Comparison of ENCODE assay signal across 8 cellular contexts in the genomic region with DNA sequence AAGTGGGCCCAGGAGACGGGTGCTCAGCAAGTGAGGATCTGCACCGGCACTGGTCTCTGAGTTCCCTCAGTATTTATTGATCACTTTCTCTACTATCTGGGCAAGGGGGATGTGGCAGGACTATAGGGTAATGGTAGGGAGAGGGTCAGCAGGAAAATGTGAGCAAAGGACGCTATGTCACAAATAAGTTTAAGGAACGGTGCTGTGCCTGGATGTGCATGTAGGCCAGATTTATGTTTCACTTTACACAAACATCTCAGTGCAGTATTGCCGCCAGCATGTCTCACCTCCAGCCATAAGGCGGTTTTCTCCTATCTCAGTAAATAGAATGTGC. TPM values are rescaled to one million over a fixed set of nuclear protein-coding genes. Genes with fewer than 3 reads are reported as not detected.
A peak's percentile ranks its signal among the peaks of the same experiment; 100 is the strongest.
DNase-seq lines count a peak whose midpoint lies in the region; ATAC-seq and TF ChIP-seq lines count a peak whose summit lies in the region.
"Not testable (repeated sequence)": the region's sequence is repeated elsewhere in the genome, so short reads cannot be mapped to it uniquely, and the experiment has no call there.

No MANE protein-coding gene starts in this region.

- not testable (repeated sequence) for H3K9me3 Mint-ChIP-seq in CD8-positive, alpha-beta memory T cell; activated CD4-positive, alpha-beta T cell treated with anti-CD3 and anti-CD28 coated beads for 36 hours (ENCODE audit: low read depth); activated naive CD8-positive, alpha-beta T cell treated with anti-CD3 and anti-CD28 coated beads, Interleukin-2, amount 50 U/mL, for 24 hours; endothelial cell (ENCODE audit: unreplicated experiment); memory B cell

- peak overlapping the region; percentile 76 for H3K9ac ChIP-seq in Loucy (ENCODE audit: low read depth, low read length, poor library complexity, severe bottlenecking)
- H3K9ac ChIP-seq in neuronal stem cell (ENCODE audit: low read depth, low read length, poor library complexity) = not testable (repeated sequence)

- peak overlapping the region; percentile 96 for H3K4me2 ChIP-seq in Loucy (ENCODE audit: low read depth, low read length, poor library complexity, severe bottlenecking)
- not testable (repeated sequence) for H3K4me2 ChIP-seq in neuronal stem cell (ENCODE audit: insufficient read depth, low read length, poor library complexity, severe bottlenecking)

- not testable (repeated sequence) for H4K91ac ChIP-seq in neuronal stem cell (ENCODE audit: low read depth, low read length, poor library complexity)

- not testable (repeated sequence) for TF ChIP-seq CTCF in Loucy (conservative IDR thresholded peaks at IDR 0.05; ENCODE audit: low read length); endothelial cell (IDR thresholded peaks at IDR 0.05; ENCODE audit: unreplicated experiment)

- H3K36me3 Mint-ChIP-seq in CD8-positive, alpha-beta memory T cell = peaks cover 0 to 17% (median 2%) of the 10 kb centered on the region in 3 donors
- H3K36me3 Mint-ChIP-seq in activated CD4-positive, alpha-beta T cell treated with anti-CD3 and anti-CD28 coated beads for 36 hours (ENCODE audit: low read depth); activated naive CD8-positive, alpha-beta T cell treated with anti-CD3 and anti-CD28 coated beads, Interleukin-2, amount 50 U/mL, for 24 hours (ENCODE audit: low read depth); endothelial cell (ENCODE audit: low read depth, unreplicated experiment); memory B cell: not testable (repeated sequence)

- not testable (repeated sequence) for H3K27me3 Mint-ChIP-seq in CD8-positive, alpha-beta memory T cell; activated CD4-positive, alpha-beta T cell treated with anti-CD3 and anti-CD28 coated beads for 36 hours; activated naive CD8-positive, alpha-beta T cell treated with anti-CD3 and anti-CD28 coated beads, Interleukin-2, amount 50 U/mL, for 24 hours; endothelial cell (ENCODE audit: unreplicated experiment); memory B cell

- H2BK15ac ChIP-seq in neuronal stem cell (ENCODE audit: low read length) = not testable (repeated sequence)

- not testable (repeated sequence) for H3K79me2 ChIP-seq in Loucy (ENCODE audit: insufficient read depth, low read length)

- not testable (repeated sequence) for H3K9me3 ChIP-seq in CD8-positive, alpha-beta memory T cell (ENCODE audit: low read length); Loucy (ENCODE audit: insufficient read depth, low read depth, low read length); neuronal stem cell (replicated peaks in 1 of 2; ENCODE audit: control insufficient read depth in 2 of 2, insufficient read depth in 1 of 2, low read depth in 1 of 2, low read length in 2 of 2); thymus (ENCODE audit: control insufficient read depth)

- not testable (repeated sequence) for H3K18ac ChIP-seq in neuronal stem cell (ENCODE audit: low read length)

- not testable (repeated sequence) for H2AK5ac ChIP-seq in neuronal stem cell (ENCODE audit: low read depth, low read length)

- ATAC-seq in activated CD4-positive, alpha-beta T cell treated with anti-CD3 and anti-CD28 coated beads for 36 hours; activated naive CD8-positive, alpha-beta T cell treated with anti-CD3 and anti-CD28 coated beads, Interleukin-2, amount 50 U/mL, for 24 hours; memory B cell (ENCODE audit: low read depth): not testable (repeated sequence)

- H3K9me2 ChIP-seq in Loucy (replicated peaks; ENCODE audit: low read depth, low read length) = not testable (repeated sequence)

- H3K79me1 ChIP-seq in neuronal stem cell (ENCODE audit: low read depth, low read length) = not testable (repeated sequence)

- peak overlapping the region in 7 of 8 donors; percentile 57 to 99 (median 97) for H3K27ac Mint-ChIP-seq in CD8-positive, alpha-beta memory T cell
- peak overlapping the region; percentile 98 for H3K27ac Mint-ChIP-seq in activated CD4-positive, alpha-beta T cell treated with anti-CD3 and anti-CD28 coated beads for 36 hours
- peak overlapping the region; percentile 5 for H3K27ac Mint-ChIP-seq in activated naive CD8-positive, alpha-beta T cell treated with anti-CD3 and anti-CD28 coated beads, Interleukin-2, amount 50 U/mL, for 24 hours
- H3K27ac Mint-ChIP-seq in endothelial cell (ENCODE audit: unreplicated experiment) = peak overlapping the region; percentile 10
- H3K27ac Mint-ChIP-seq in memory B cell = not testable (repeated sequence)

- not testable (repeated sequence) for H2BK120ac ChIP-seq in neuronal stem cell (ENCODE audit: low read depth, low read length)

- peaks cover 16% of the 10 kb centered on the region for H3K4me1 ChIP-seq in CD8-positive, alpha-beta memory T cell (ENCODE audit: insufficient read depth, low read length)
- peaks cover 12% of the 10 kb centered on the region for H3K4me1 ChIP-seq in Loucy (ENCODE audit: insufficient read depth, low read length, poor library complexity, severe bottlenecking)
- H3K4me1 ChIP-seq in neuronal stem cell (ENCODE audit: control insufficient read depth in 2 of 2, insufficient read depth in 1 of 2, low read depth in 1 of 2, low read length in 2 of 2); thymus (ENCODE audit: control insufficient read depth, insufficient read depth, low read length): not testable (repeated sequence)

- H3F3A ChIP-seq in Loucy (ENCODE audit: low read depth) = not testable (repeated sequence)

- DNase-seq in CD8-positive, alpha-beta memory T cell; activated CD4-positive, alpha-beta T cell treated with anti-CD3 and anti-CD28 coated beads for 36 hours; activated naive CD8-positive, alpha-beta T cell treated with anti-CD3 and anti-CD28 coated beads, Interleukin-2, amount 50 U/mL, for 24 hours; endothelial cell (ENCODE audit: low spot score); memory B cell (ENCODE audit: low spot score in 2 of 2); neuronal stem cell (ENCODE audit: low spot score): not testable (repeated sequence)

- not testable (repeated sequence) for H4K20me1 ChIP-seq in Loucy (ENCODE audit: insufficient read depth, low read length, poor library complexity, severe bottlenecking)

- not testable (repeated sequence) for H4K8ac ChIP-seq in neuronal stem cell (ENCODE audit: low read depth, low read length)

- peak overlapping the region in 6 of 7 donors; percentile 7 to 87 (median 55) for H3K4me3 Mint-ChIP-seq in CD8-positive, alpha-beta memory T cell
- H3K4me3 Mint-ChIP-seq in activated CD4-positive, alpha-beta T cell treated with anti-CD3 and anti-CD28 coated beads for 36 hours = peak overlapping the region; percentile 84
- not testable (repeated sequence) for H3K4me3 Mint-ChIP-seq in activated naive CD8-positive, alpha-beta T cell treated with anti-CD3 and anti-CD28 coated beads, Interleukin-2, amount 50 U/mL, for 24 hours
- H3K4me3 Mint-ChIP-seq in endothelial cell (ENCODE audit: unreplicated experiment) = peak overlapping the region; percentile 91
- peak overlapping the region; percentile 49 for H3K4me3 Mint-ChIP-seq in memory B cell

- not testable (repeated sequence) for H3K23ac ChIP-seq in neuronal stem cell (ENCODE audit: low read depth, low read length, poor library complexity)

- not testable (repeated sequence) for H3K27me3 ChIP-seq in CD8-positive, alpha-beta memory T cell (ENCODE audit: insufficient read depth, low read length, poor library complexity, severe bottlenecking); Loucy (ENCODE audit: insufficient read depth, low read length, poor library complexity, severe bottlenecking); neuronal stem cell (ENCODE audit: control insufficient read depth in 3 of 3, insufficient read depth in 3 of 3, low read depth in 1 of 3, low read length in 3 of 3); thymus (ENCODE audit: control insufficient read depth, insufficient read depth)

- not testable (repeated sequence) for H2BK5ac ChIP-seq in neuronal stem cell (ENCODE audit: low read length)

- not testable (repeated sequence) for H3K4me3 ChIP-seq in CD8-positive, alpha-beta memory T cell (ENCODE audit: low read length); Loucy (ENCODE audit: low read length, poor library complexity, severe bottlenecking); thymus (ENCODE audit: low read length)
- peak overlapping the region in 1 of 2 donors; percentile 58 for H3K4me3 ChIP-seq in neuronal stem cell (ENCODE audit: low read length in 2 of 2)

- no CpG with 5 or more reads among the region's 6 CpGs for WGBS in neuronal stem cell (ENCODE audit: extremely low coverage in 2 of 2, insufficient read length in 2 of 2, insufficient replicate concordance in 1 of 2), 2 donors
- 98% methylated on average over 6 of the region's 6 CpGs for WGBS in thymus

- H3K4ac ChIP-seq in neuronal stem cell (ENCODE audit: low read length) = not testable (repeated sequence)

- intact Hi-C loops in activated CD4-positive, alpha-beta T cell treated with anti-CD3 and anti-CD28 coated beads for 36 hours (cut with DNase I, micrococcal nuclease) = loop anchor here (2.0 kb wide), 3 partner anchors 43 to 1191 kb away; a partner anchor contains a TSS

- not testable (repeated sequence) for H3K36me3 ChIP-seq in CD8-positive, alpha-beta memory T cell (ENCODE audit: insufficient read depth, low read length); Loucy (ENCODE audit: insufficient read depth, low read length); neuronal stem cell (replicated peaks in 1 of 2; ENCODE audit: control insufficient read depth in 2 of 2, insufficient read depth in 2 of 2, low read length in 2 of 2); thymus (ENCODE audit: control insufficient read depth, insufficient read depth)

- CTCF ChIA-PET in CD8-positive, alpha-beta memory T cell (lab: Charles Lee); activated CD4-positive, alpha-beta T cell treated with anti-CD3 and anti-CD28 coated beads for 36 hours (lab: Charles Lee): not testable (repeated sequence)

- not testable (repeated sequence) for H2BK12ac ChIP-seq in neuronal stem cell (ENCODE audit: low read length)

- not testable (repeated sequence) for H3K27ac ChIP-seq in CD8-positive, alpha-beta memory T cell (ENCODE audit: low read depth, low read length)
- H3K27ac ChIP-seq in neuronal stem cell (replicated peaks; ENCODE audit: low read length) (peak overlapping the region; percentile 28), thymus (ENCODE audit: low read depth) (peak overlapping the region; percentile 25)

- H3K4me1 Mint-ChIP-seq in CD8-positive, alpha-beta memory T cell = peaks cover 21 to 32% (median 23%) of the 10 kb centered on the region in 3 donors
- peaks cover 22% of the 10 kb centered on the region for H3K4me1 Mint-ChIP-seq in activated CD4-positive, alpha-beta T cell treated with anti-CD3 and anti-CD28 coated beads for 36 hours
- H3K4me1 Mint-ChIP-seq in activated naive CD8-positive, alpha-beta T cell treated with anti-CD3 and anti-CD28 coated beads, Interleukin-2, amount 50 U/mL, for 24 hours = peaks cover 21% of the 10 kb centered on the region
- H3K4me1 Mint-ChIP-seq in endothelial cell (ENCODE audit: unreplicated experiment) = peaks cover 17% of the 10 kb centered on the region
- H3K4me1 Mint-ChIP-seq in memory B cell = not testable (repeated sequence)

- H2AFZ ChIP-seq in Loucy (ENCODE audit: low read length) = not testable (repeated sequence)
- peak overlapping the region; percentile 59 for H2AFZ ChIP-seq in neuronal stem cell (ENCODE audit: low read length)

- not testable (repeated sequence) for H3K14ac ChIP-seq in neuronal stem cell (ENCODE audit: low read length)

- POLR2A ChIA-PET in CD8-positive, alpha-beta memory T cell (lab: Charles Lee); activated CD4-positive, alpha-beta T cell treated with anti-CD3 and anti-CD28 coated beads for 36 hours (lab: Charles Lee): not testable (repeated sequence)

RNA-seq across cellular contexts. Expression of a gene that starts 15.6 kb away (rescaled TPM):
- 1 to 10 TPM; 5.1 to 5.9 TPM for total RNA-seq in CD8-positive, alpha-beta memory T cell
- polyA plus RNA-seq in CD8-positive, alpha-beta memory T cell = 7.5 TPM
- 1 to 10 TPM; 5.3 to 6.4 TPM for total RNA-seq in activated CD4-positive, alpha-beta T cell treated with anti-CD3 and anti-CD28 coated beads for 36 hours
- 17.6 TPM for total RNA-seq in endothelial cell (ENCODE audit: unreplicated experiment)
- 4.6 TPM for polyA plus RNA-seq in neuronal stem cell (2013, experiment 1 of 2)
- polyA plus RNA-seq in neuronal stem cell (2013, experiment 2 of 2) = 4.7 TPM
- 23.1 TPM for polyA plus RNA-seq in thymus

RNA-seq across cellular contexts. Expression of a gene that starts 34.7 kb away (rescaled TPM):
- 10 to 100 TPM; 24.6 to 25.3 TPM for total RNA-seq in CD8-positive, alpha-beta memory T cell
- 17.2 TPM for polyA plus RNA-seq in CD8-positive, alpha-beta memory T cell
- total RNA-seq in activated CD4-positive, alpha-beta T cell treated with anti-CD3 and anti-CD28 coated beads for 36 hours = 10 to 100 TPM; 19.9 to 22.5 TPM
- total RNA-seq in endothelial cell (ENCODE audit: unreplicated experiment) = 45.9 TPM
- 24.5 TPM for polyA plus RNA-seq in neuronal stem cell (2013, experiment 1 of 2)
- 22.9 TPM for polyA plus RNA-seq in neuronal stem cell (2013, experiment 2 of 2)
- polyA plus RNA-seq in thymus = 40.1 TPM

RNA-seq across cellular contexts. Expression of a gene that starts 43.6 kb away (rescaled TPM):
- total RNA-seq in CD8-positive, alpha-beta memory T cell = 100 to 1,000 TPM; 326 to 340 TPM
- 789 TPM for polyA plus RNA-seq in CD8-positive, alpha-beta memory T cell
- total RNA-seq in activated CD4-positive, alpha-beta T cell treated with anti-CD3 and anti-CD28 coated beads for 36 hours = 100 to 1,000 TPM; 214 to 327 TPM
- total RNA-seq in endothelial cell (ENCODE audit: unreplicated experiment) = 399 TPM
- 416 TPM for polyA plus RNA-seq in neuronal stem cell (2013, experiment 1 of 2)
- 386 TPM for polyA plus RNA-seq in neuronal stem cell (2013, experiment 2 of 2)
- polyA plus RNA-seq in thymus = 749 TPM

RNA-seq across cellular contexts. Expression of a gene that starts 51.0 kb away (rescaled TPM):
- 100 to 1,000 TPM; 103 to 110 TPM for total RNA-seq in CD8-positive, alpha-beta memory T cell
- 112 TPM for polyA plus RNA-seq in CD8-positive, alpha-beta memory T cell
- 10 to 100 TPM; 70.4 to 74.2 TPM for total RNA-seq in activated CD4-positive, alpha-beta T cell treated with anti-CD3 and anti-CD28 coated beads for 36 hours
- total RNA-seq in endothelial cell (ENCODE audit: unreplicated experiment) = 69.9 TPM
- 78.9 TPM for polyA plus RNA-seq in neuronal stem cell (2013, experiment 1 of 2)
- polyA plus RNA-seq in neuronal stem cell (2013, experiment 2 of 2) = 76.3 TPM
- polyA plus RNA-seq in thymus = 87.5 TPM
